12 cellular contexts compared by ENCODE assay signal in genomic region chr20:20450461-20451027, GRCh38.
DNase-seq lines count a peak whose midpoint lies in the region; ATAC-seq and TF ChIP-seq lines count a peak whose summit lies in the region.
"Had no signal": no experiment of that assay in that cellular context is flagged by ENCODE, and none has a peak within 500 bp of the region (broad histone marks: within the 10 kb centered on the region; RNA-seq: fewer than 3 reads in every experiment).

No MANE protein-coding gene starts in this region.

- no peaks in the 10 kb centered on the region for H3K9me3 Mint-ChIP-seq in activated T-helper 1 cell treated with anti-CD3 and anti-CD28 coated beads, Interleukin-12 subunit alpha, Interleukin-12 subunit beta, Interleukin-2, Interleukin-4 antibody, amounts not matched to agents 30 ng/mL and 10 ng/mL and 1 ng/mL, durations not matched to agents 14 hours and 24 hours and 36 hours
- H3K9me3 Mint-ChIP-seq in glutamatergic neuron (ENCODE audit: unreplicated experiment): peaks cover 10% of the 10 kb centered on the region
- no peaks in the 10 kb centered on the region for H3K9me3 Mint-ChIP-seq in activated naive CD4-positive, alpha-beta T cell treated with anti-CD3 and anti-CD28 coated beads for 36 hours

- no peaks in the 10 kb centered on the region for H3K27me3 Mint-ChIP-seq in activated T-helper 1 cell treated with anti-CD3 and anti-CD28 coated beads, Interleukin-12 subunit alpha, Interleukin-12 subunit beta, Interleukin-2, Interleukin-4 antibody, amounts not matched to agents 30 ng/mL and 10 ng/mL and 1 ng/mL, durations not matched to agents 14 hours and 24 hours and 36 hours (ENCODE audit: insufficient read depth)
- peaks cover 3% of the 10 kb centered on the region for H3K27me3 Mint-ChIP-seq in glutamatergic neuron (ENCODE audit: unreplicated experiment)
- H3K27me3 Mint-ChIP-seq in activated naive CD4-positive, alpha-beta T cell treated with anti-CD3 and anti-CD28 coated beads for 36 hours (ENCODE audit: low read depth): no peaks in the 10 kb centered on the region

- H3K27me3 ChIP-seq in right atrium auricular region: no peaks in the 10 kb centered on the region
- H3K27me3 ChIP-seq: gastrocnemius medialis had no signal

- peaks cover 42% of the 10 kb centered on the region for H3K4me1 Mint-ChIP-seq in activated T-helper 1 cell treated with anti-CD3 and anti-CD28 coated beads, Interleukin-12 subunit alpha, Interleukin-12 subunit beta, Interleukin-2, Interleukin-4 antibody, amounts not matched to agents 30 ng/mL and 10 ng/mL and 1 ng/mL, durations not matched to agents 14 hours and 24 hours and 36 hours (ENCODE audit: low read depth)
- peaks cover 70% of the 10 kb centered on the region for H3K4me1 Mint-ChIP-seq in glutamatergic neuron (ENCODE audit: low read depth, unreplicated experiment)
- peaks cover 29% of the 10 kb centered on the region for H3K4me1 Mint-ChIP-seq in activated naive CD4-positive, alpha-beta T cell treated with anti-CD3 and anti-CD28 coated beads for 36 hours (ENCODE audit: low read depth)

- TF ChIP-seq CTCF in right atrium auricular region (IDR thresholded peaks at IDR 0.05) (no peak), glutamatergic neuron (IDR thresholded peaks at IDR 0.05; ENCODE audit: partially characterized antibody, unreplicated experiment) (no peak)

- no peak overlapping the region for H3K27ac Mint-ChIP-seq in activated T-helper 1 cell treated with anti-CD3 and anti-CD28 coated beads, Interleukin-12 subunit alpha, Interleukin-12 subunit beta, Interleukin-2, Interleukin-4 antibody, amounts not matched to agents 30 ng/mL and 10 ng/mL and 1 ng/mL, durations not matched to agents 14 hours and 24 hours and 36 hours
- peak overlapping the region; percentile 83 for H3K27ac Mint-ChIP-seq in glutamatergic neuron (ENCODE audit: unreplicated experiment)
- no peak overlapping the region for H3K27ac Mint-ChIP-seq in activated naive CD4-positive, alpha-beta T cell treated with anti-CD3 and anti-CD28 coated beads for 36 hours

- no peak overlapping the region for H3K27ac ChIP-seq in right atrium auricular region
- H3K27ac ChIP-seq: KMS-11 had no signal

- H3K4me1 ChIP-seq in right atrium auricular region: peaks cover 0 to 37% of the 10 kb centered on the region in 2 donors

- intact Hi-C loops in Right ventricle myocardium superior (cut with DNase I): no loop called here
- intact Hi-C loops in activated T-helper 1 cell treated with anti-CD3 and anti-CD28 coated beads, Interleukin-12 subunit alpha, Interleukin-12 subunit beta, Interleukin-2, Interleukin-4 antibody, amounts not matched to agents 30 ng/mL and 10 ng/mL and 1 ng/mL, durations not matched to agents 14 hours and 24 hours and 36 hours (cut with micrococcal nuclease): loop anchor here (2.0 to 5.0 kb wide), 3 partner anchors 33 to 262 kb away; partner anchors contain the start of gene RALGAPA2
- intact Hi-C loops in activated naive CD4-positive, alpha-beta T cell treated with anti-CD3 and anti-CD28 coated beads for 36 hours (cut with micrococcal nuclease): loop anchor here (5.0 to 10.0 kb wide), 2 partner anchors 88 to 854 kb away; partner anchors contain the start of gene XRN2

- peak overlapping the region; percentile 30 for H3K4me3 Mint-ChIP-seq in activated T-helper 1 cell treated with anti-CD3 and anti-CD28 coated beads, Interleukin-12 subunit alpha, Interleukin-12 subunit beta, Interleukin-2, Interleukin-4 antibody, amounts not matched to agents 30 ng/mL and 10 ng/mL and 1 ng/mL, durations not matched to agents 14 hours and 24 hours and 36 hours
- peak overlapping the region; percentile 57 for H3K4me3 Mint-ChIP-seq in glutamatergic neuron (ENCODE audit: unreplicated experiment)
- no peak overlapping the region for H3K4me3 Mint-ChIP-seq in activated naive CD4-positive, alpha-beta T cell treated with anti-CD3 and anti-CD28 coated beads for 36 hours

- no peaks in the 10 kb centered on the region for H3K36me3 ChIP-seq in right atrium auricular region

- DNase-seq in Right ventricle myocardium superior (peak; percentile 73), right atrium auricular region (ENCODE audit: low spot score) (no peak), glutamatergic neuron (no peak), superior temporal gyrus (ENCODE audit: extremely low spot score) (peak; percentile 82)
- no peak for DNase-seq in activated T-helper 1 cell treated with anti-CD3 and anti-CD28 coated beads, Interleukin-12 subunit alpha, Interleukin-12 subunit beta, Interleukin-2, Interleukin-4 antibody, amounts not matched to agents 30 ng/mL and 10 ng/mL and 1 ng/mL, durations not matched to agents 14 hours and 24 hours and 36 hours (ENCODE audit: low spot score)
- no peak for DNase-seq in activated naive CD4-positive, alpha-beta T cell treated with anti-CD3 and anti-CD28 coated beads for 36 hours
- DNase-seq in activated CD4-positive, alpha-beta T cell treated with anti-CD3 and anti-CD28 coated beads, Interleukin-2, amount 50 U/mL, for 1 hour: no peak
- no peak for DNase-seq in activated CD4-positive, alpha-beta T cell treated with anti-CD3 and anti-CD28 coated beads for 4 hours
- DNase-seq: NCI-H526 treated with DMSO at 0.1 percent for 48 hours had no signal

- H3K4me3 ChIP-seq in right atrium auricular region: no peak overlapping the region
- H3K4me3 ChIP-seq: gastrocnemius medialis had no signal

- peaks cover 18% of the 10 kb centered on the region for H3K36me3 Mint-ChIP-seq in activated T-helper 1 cell treated with anti-CD3 and anti-CD28 coated beads, Interleukin-12 subunit alpha, Interleukin-12 subunit beta, Interleukin-2, Interleukin-4 antibody, amounts not matched to agents 30 ng/mL and 10 ng/mL and 1 ng/mL, durations not matched to agents 14 hours and 24 hours and 36 hours (ENCODE audit: low read depth)
- H3K36me3 Mint-ChIP-seq in glutamatergic neuron (ENCODE audit: unreplicated experiment): no peaks in the 10 kb centered on the region
- peaks cover 5% of the 10 kb centered on the region for H3K36me3 Mint-ChIP-seq in activated naive CD4-positive, alpha-beta T cell treated with anti-CD3 and anti-CD28 coated beads for 36 hours (ENCODE audit: low read depth)

- no peaks in the 10 kb centered on the region for H3K9me3 ChIP-seq in right atrium auricular region
- H3K9me3 ChIP-seq: gastrocnemius medialis had no signal

- CTCF ChIA-PET in activated naive CD4-positive, alpha-beta T cell treated with anti-CD3 and anti-CD28 coated beads for 36 hours (lab: Charles Lee): interaction anchor here (1.0 kb wide), 1 partner anchor 10 kb away, joined by 4 read pairs; no protein-coding TSS in a partner anchor

- ATAC-seq in Right ventricle myocardium superior (ENCODE audit: poor library complexity): peak; percentile 82
- ATAC-seq: activated CD4-positive, CD25-positive, alpha-beta regulatory T cell treated with anti-CD3 and anti-CD28 coated beads, Interleukin-2, amount 50 U/mL, for 24 hours had no signal

Comparison
In these comparisons a context has a peak if more than half of its experiments do, and no peak if none do; other contexts are left out.
1. DNase-seq: peak in Right ventricle myocardium superior (single experiment) and superior temporal gyrus (single experiment); none in right atrium auricular region (single experiment), activated T-helper 1 cell treated with anti-CD3 and anti-CD28 coated beads, Interleukin-12 subunit alpha, Interleukin-12 subunit beta, Interleukin-2, Interleukin-4 antibody, amounts not matched to agents 30 ng/mL and 10 ng/mL and 1 ng/mL, durations not matched to agents 14 hours and 24 hours and 36 hours (single experiment), glutamatergic neuron (single experiment), activated naive CD4-positive, alpha-beta T cell treated with anti-CD3 and anti-CD28 coated beads for 36 hours (single experiment), activated CD4-positive, alpha-beta T cell treated with anti-CD3 and anti-CD28 coated beads, Interleukin-2, amount 50 U/mL, for 1 hour (single experiment) and activated CD4-positive, alpha-beta T cell treated with anti-CD3 and anti-CD28 coated beads for 4 hours (0 of 2).